ENCODE assay signal across 23 cellular contexts in the genomic region with DNA sequence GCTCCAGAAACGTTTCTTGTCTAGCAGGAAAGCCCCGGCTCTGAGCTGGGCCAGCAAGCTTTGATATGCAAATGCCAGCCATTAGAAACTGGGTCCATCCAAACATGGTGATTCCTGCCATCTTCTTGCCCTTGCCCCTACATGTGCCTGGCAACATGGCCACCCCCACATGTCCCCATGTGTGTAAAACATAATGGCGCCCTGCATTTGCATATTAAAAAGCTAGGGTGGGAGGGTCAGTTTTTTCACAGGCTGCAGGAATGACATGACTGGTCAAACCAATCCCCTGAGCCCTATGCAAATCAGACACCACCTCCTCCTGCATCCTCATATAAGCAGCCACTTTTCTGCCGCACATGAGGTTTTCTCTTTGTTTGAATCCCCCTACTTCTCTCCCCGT. TPM values are rescaled to one million over a fixed set of nuclear protein-coding genes. Genes with fewer than 3 reads are reported as not detected.
"Had no signal": no experiment of that assay in that cellular context is flagged by ENCODE, and none has a peak within 500 bp of the region (broad histone marks: within the 10 kb centered on the region; RNA-seq: fewer than 3 reads in every experiment).

No MANE protein-coding gene starts in this region.

- H3K4me3 Mint-ChIP-seq: activated CD4-positive, alpha-beta T cell treated with anti-CD3 and anti-CD28 coated beads for 36 hours; activated naive CD8-positive, alpha-beta T cell; activated T-cell treated with anti-CD3 and anti-CD28 coated beads, Interleukin-2, amount 50 U/mL, for 72 hours; central memory CD8-positive, alpha-beta T cell; dendritic cell treated with granulocyte-macrophage colony-stimulating factor and Interleukin-4, amounts not matched to agents 40 ng/mL and 50 ng/mL, for 4 days; naive thymus-derived CD4-positive, alpha-beta T cell; stimulated activated memory B cell treated with anti-CD40 and anti-IgM and Interleukin-4, amounts not matched to agents 10 μg/mL and 1 μg/mL and 100 μg/mL, for 72 hours; stimulated activated naive CD8-positive, alpha-beta T cell treated with anti-CD3 and anti-CD28 coated beads, Interleukin-15, amount 100 ng/mL, for 72 hours had no signal

- DNase-seq: activated CD4-positive, alpha-beta T cell treated with anti-CD3 and anti-CD28 coated beads for 36 hours; activated CD4-positive, CD25-positive, alpha-beta regulatory T cell; activated naive CD4-positive, alpha-beta T cell; activated T-cell treated with anti-CD3 and anti-CD28 coated beads for 4 hours; activated T-cell treated with anti-CD3 and anti-CD28 coated beads, Interleukin-2, amount 50 U/mL, for 72 hours; anterior cingulate cortex; foreskin keratinocyte; left colon; midbrain; naive thymus-derived CD4-positive, alpha-beta T cell; ovary; right lobe of liver; stimulated activated CD4-positive, alpha-beta T cell treated with anti-CD3 and anti-CD28 coated beads, Interleukin-4, amount 100 ng/mL, for 4 hours; stimulated activated CD8-positive, alpha-beta memory T cell treated with anti-CD3 and anti-CD28 coated beads, Interleukin-4, amount 100 ng/mL, for 48 hours; stimulated activated naive CD8-positive, alpha-beta T cell treated with anti-CD3 and anti-CD28 coated beads, Interleukin-15, amount 100 ng/mL, for 72 hours; substantia nigra; T-helper 2 cell; upper lobe of left lung had no signal

- H3K4me1 Mint-ChIP-seq: activated CD4-positive, alpha-beta T cell treated with anti-CD3 and anti-CD28 coated beads for 36 hours; central memory CD8-positive, alpha-beta T cell; naive thymus-derived CD4-positive, alpha-beta T cell; stimulated activated memory B cell treated with anti-CD40 and anti-IgM and Interleukin-4, amounts not matched to agents 10 μg/mL and 1 μg/mL and 100 μg/mL, for 72 hours; stimulated activated naive CD8-positive, alpha-beta T cell treated with anti-CD3 and anti-CD28 coated beads, Interleukin-15, amount 100 ng/mL, for 72 hours had no signal

- H3K36me3 Mint-ChIP-seq: activated naive CD8-positive, alpha-beta T cell; stimulated activated memory B cell treated with anti-CD40 and anti-IgM and Interleukin-4, amounts not matched to agents 10 μg/mL and 1 μg/mL and 100 μg/mL, for 72 hours had no signal

- H3K27ac Mint-ChIP-seq: activated CD4-positive, alpha-beta T cell treated with anti-CD3 and anti-CD28 coated beads for 36 hours; activated naive CD8-positive, alpha-beta T cell; activated T-cell treated with anti-CD3 and anti-CD28 coated beads, Interleukin-2, amount 50 U/mL, for 72 hours; dendritic cell treated with granulocyte-macrophage colony-stimulating factor and Interleukin-4, amounts not matched to agents 40 ng/mL and 50 ng/mL, for 4 days; naive thymus-derived CD4-positive, alpha-beta T cell; progenitor cell of endocrine pancreas; stimulated activated memory B cell treated with anti-CD40 and anti-IgM and Interleukin-4, amounts not matched to agents 10 μg/mL and 1 μg/mL and 100 μg/mL, for 72 hours; stimulated activated naive CD8-positive, alpha-beta T cell treated with anti-CD3 and anti-CD28 coated beads, Interleukin-15, amount 100 ng/mL, for 72 hours had no signal

- H3K27me3 Mint-ChIP-seq: activated naive CD8-positive, alpha-beta T cell; progenitor cell of endocrine pancreas had no signal

- ATAC-seq: activated CD4-positive, alpha-beta T cell treated with anti-CD3 and anti-CD28 coated beads for 36 hours; activated T-cell treated with anti-CD3 and anti-CD28 coated beads, Interleukin-2, amount 50 U/mL, for 72 hours; foreskin keratinocyte; left colon; naive thymus-derived CD4-positive, alpha-beta T cell; right lobe of liver; stimulated activated memory B cell treated with anti-CD40 and anti-IgM and Interleukin-4, amounts not matched to agents 10 μg/mL and 1 μg/mL and 100 μg/mL, for 72 hours; stimulated activated naive CD8-positive, alpha-beta T cell treated with anti-CD3 and anti-CD28 coated beads, Interleukin-15, amount 100 ng/mL, for 72 hours had no signal

- H3K9me3 Mint-ChIP-seq: activated T-cell treated with anti-CD3 and anti-CD28 coated beads, Interleukin-2, amount 50 U/mL, for 72 hours; central memory CD8-positive, alpha-beta T cell; dendritic cell treated with granulocyte-macrophage colony-stimulating factor and Interleukin-4, amounts not matched to agents 40 ng/mL and 50 ng/mL, for 4 days; naive thymus-derived CD4-positive, alpha-beta T cell; stimulated activated memory B cell treated with anti-CD40 and anti-IgM and Interleukin-4, amounts not matched to agents 10 μg/mL and 1 μg/mL and 100 μg/mL, for 72 hours; stimulated activated naive CD8-positive, alpha-beta T cell treated with anti-CD3 and anti-CD28 coated beads, Interleukin-15, amount 100 ng/mL, for 72 hours had no signal

RNA-seq across cellular contexts. Expression of gene GPR156, which starts 21.2 kb away (rescaled TPM):
- total RNA-seq: activated T-cell treated with anti-CD3 and anti-CD28 coated beads, Interleukin-2, amount 50 U/mL, for 72 hours; right lobe of liver had no signal
